In the genomic region with DNA sequence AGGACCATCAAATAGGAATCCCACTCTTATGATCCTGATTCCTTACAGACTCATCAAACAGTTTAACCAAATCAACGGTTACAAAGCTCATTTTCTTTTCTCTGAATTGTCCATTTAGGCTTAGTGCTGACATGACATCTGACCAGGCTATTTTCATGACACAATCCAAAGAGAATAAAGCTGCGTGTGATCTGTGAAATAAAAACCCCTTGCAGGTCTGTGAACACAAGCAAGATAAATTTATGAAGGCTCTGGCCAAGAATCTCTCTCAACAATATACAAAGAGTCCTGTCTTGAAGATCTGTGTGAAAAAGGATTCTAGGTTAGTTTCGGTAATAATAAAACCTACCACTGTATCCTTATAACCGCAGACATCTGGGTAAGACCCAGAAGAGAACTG, we compare ENCODE assay signal across 1 cellular context.
TF ChIP-seq lines count a peak whose summit lies in the region.

No MANE protein-coding gene starts in this region.

TF ChIP-seq in K562, 482 proteins besides CTCF, POLR2A, EP300 and RAD21:
- TF ChIP-seq ATF7 (IDR thresholded peaks at IDR 0.05) (no peak), ZC3H4 (CRISPR knock-in tag; IDR thresholded peaks at IDR 0.05; ENCODE audit: borderline replicate concordance) (no peak), JUN (IDR thresholded peaks at IDR 0.05; ENCODE audit: borderline replicate concordance, low read depth, low read length) (no peak), JUN (CRISPR knock-in tag; IDR thresholded peaks at IDR 0.05; ENCODE audit: borderline replicate concordance) (no peak), KAT2B (IDR thresholded peaks at IDR 0.05; ENCODE audit: low read depth, low read length) (no peak), ZNF146 (CRISPR knock-in tag; IDR thresholded peaks at IDR 0.05; ENCODE audit: unreplicated experiment) (no peak), TRIM24 (IDR thresholded peaks at IDR 0.05) (no peak), HDAC8 (tag; IDR thresholded peaks at IDR 0.05) (no peak), HDAC1 (IDR thresholded peaks at IDR 0.05) (no peak), ZNF668 (CRISPR knock-in tag; IDR thresholded peaks at IDR 0.05) (no peak), CBX8 (IDR thresholded peaks at IDR 0.05; ENCODE audit: borderline replicate concordance, extremely low read depth, low read depth, low read length, poor library complexity, severe bottlenecking) (no peak), IFI16 (CRISPR knock-in tag; IDR thresholded peaks at IDR 0.05) (no peak), TRIM28 (IDR thresholded peaks at IDR 0.05) (no peak), SP2 (IDR thresholded peaks at IDR 0.05; ENCODE audit: extremely low read depth, low read depth, low read length, poor library complexity, severe bottlenecking) (no peak), MYC (IDR thresholded peaks at IDR 0.05; ENCODE audit: low read depth, low read length) (no peak), MYC (CRISPR knock-in tag; IDR thresholded peaks at IDR 0.05; ENCODE audit: borderline replicate concordance, low read depth) (no peak)
- TF ChIP-seq, protein P1, sequence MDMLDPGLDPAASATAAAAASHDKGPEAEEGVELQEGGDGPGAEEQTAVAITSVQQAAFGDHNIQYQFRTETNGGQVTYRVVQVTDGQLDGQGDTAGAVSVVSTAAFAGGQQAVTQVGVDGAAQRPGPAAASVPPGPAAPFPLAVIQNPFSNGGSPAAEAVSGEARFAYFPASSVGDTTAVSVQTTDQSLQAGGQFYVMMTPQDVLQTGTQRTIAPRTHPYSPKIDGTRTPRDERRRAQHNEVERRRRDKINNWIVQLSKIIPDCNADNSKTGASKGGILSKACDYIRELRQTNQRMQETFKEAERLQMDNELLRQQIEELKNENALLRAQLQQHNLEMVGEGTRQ (CRISPR knock-in tag; IDR thresholded peaks at IDR 0.05): no peak
- TF ChIP-seq, protein P2, sequence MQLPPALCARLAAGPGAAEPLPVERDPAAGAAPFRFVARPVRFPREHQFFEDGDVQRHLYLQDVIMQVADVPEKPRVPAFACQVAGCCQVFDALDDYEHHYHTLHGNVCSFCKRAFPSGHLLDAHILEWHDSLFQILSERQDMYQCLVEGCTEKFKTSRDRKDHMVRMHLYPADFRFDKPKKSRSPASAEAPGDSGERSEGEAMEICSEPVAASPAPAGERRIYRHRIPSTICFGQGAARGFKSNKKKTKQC (CRISPR knock-in tag; IDR thresholded peaks at IDR 0.05): no peak
- TF ChIP-seq, protein P3, sequence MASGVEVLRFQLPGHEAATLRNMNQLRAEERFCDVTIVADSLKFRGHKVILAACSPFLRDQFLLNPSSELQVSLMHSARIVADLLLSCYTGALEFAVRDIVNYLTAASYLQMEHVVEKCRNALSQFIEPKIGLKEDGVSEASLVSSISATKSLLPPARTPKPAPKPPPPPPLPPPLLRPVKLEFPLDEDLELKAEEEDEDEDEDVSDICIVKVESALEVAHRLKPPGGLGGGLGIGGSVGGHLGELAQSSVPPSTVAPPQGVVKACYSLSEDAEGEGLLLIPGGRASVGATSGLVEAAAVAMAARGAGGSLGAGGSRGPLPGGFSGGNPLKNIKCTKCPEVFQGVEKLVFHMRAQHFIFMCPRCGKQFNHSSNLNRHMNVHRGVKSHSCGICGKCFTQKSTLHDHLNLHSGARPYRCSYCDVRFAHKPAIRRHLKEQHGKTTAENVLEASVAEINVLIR (CRISPR knock-in tag; IDR thresholded peaks at IDR 0.05): no peak
- TF ChIP-seq, protein P4, sequence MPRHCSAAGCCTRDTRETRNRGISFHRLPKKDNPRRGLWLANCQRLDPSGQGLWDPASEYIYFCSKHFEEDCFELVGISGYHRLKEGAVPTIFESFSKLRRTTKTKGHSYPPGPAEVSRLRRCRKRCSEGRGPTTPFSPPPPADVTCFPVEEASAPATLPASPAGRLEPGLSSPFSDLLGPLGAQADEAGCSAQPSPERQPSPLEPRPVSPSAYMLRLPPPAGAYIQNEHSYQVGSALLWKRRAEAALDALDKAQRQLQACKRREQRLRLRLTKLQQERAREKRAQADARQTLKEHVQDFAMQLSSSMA (CRISPR knock-in tag; IDR thresholded peaks at IDR 0.05): no peak
